ENCODE assay signal across 14 cellular contexts in the genomic region with DNA sequence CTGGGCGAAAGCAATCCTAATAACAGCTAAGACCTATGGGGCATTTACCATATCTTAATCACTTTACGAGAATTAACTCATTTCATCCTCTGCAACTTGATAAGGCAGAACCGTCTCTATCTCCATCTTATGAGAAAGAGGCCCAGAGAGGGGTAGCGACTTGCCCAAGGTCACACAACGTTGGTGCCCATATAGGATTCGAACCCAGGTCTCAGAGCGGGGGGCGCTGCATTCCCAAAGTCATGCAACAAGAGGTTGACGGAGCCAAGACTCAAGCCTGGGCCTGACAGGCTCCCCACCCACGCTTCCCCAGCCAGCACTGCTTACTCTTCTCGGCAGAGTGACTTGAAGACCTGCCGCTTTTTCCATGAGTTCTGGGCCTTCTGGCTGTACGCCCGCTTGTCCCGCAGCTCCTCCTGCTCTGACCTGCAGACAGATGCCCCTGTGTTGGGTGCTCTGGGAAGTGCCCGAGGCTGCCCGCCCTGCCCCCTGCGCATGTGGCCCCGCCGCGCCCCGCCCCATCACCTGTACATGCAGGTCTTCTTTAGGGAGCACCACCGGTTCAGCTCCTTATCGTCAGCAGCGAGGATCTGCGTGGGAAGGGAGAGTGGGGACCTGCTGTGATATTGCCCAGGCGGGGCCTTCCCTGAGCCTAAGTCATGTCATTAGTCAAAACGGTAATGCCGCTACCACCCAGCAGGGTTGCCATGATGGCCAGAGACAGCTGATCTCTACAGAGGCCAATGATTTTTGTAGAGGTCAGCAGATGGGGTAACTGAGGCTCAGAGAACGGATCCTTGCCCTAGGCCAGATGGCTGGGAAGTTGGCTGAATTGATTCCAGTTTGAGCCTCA. TPM values are rescaled to one million over a fixed set of nuclear protein-coding genes. Genes with fewer than 3 reads are reported as not detected.
DNase-seq lines count a peak whose midpoint lies in the region; ATAC-seq and TF ChIP-seq lines count a peak whose summit lies in the region.
"Had no signal": no experiment of that assay in that cellular context is flagged by ENCODE, and none has a peak within 500 bp of the region (broad histone marks: within the 10 kb centered on the region; RNA-seq: fewer than 3 reads in every experiment).

No MANE protein-coding gene starts in this region.

- peaks cover 7 to 50% (median 12%) of the 10 kb centered on the region in 4 donors for H3K4me1 Mint-ChIP-seq in CD4-positive, CD25-positive, alpha-beta regulatory T cell
- H3K4me1 Mint-ChIP-seq in activated T-helper 2 cell treated with anti-CD3 and anti-CD28 coated beads, Interferon-gamma antibody, Interleukin-2, Interleukin-4, amounts not matched to agents 10 μg/mL and 5 μg/mL and 100 μg/mL, durations not matched to agents 14 hours and 24 hours and 36 hours (ENCODE audit: low read depth), result peaks cover 37% of the 10 kb centered on the region

- no peaks in the 10 kb centered on the region for H3K9me3 Mint-ChIP-seq in CD4-positive, CD25-positive, alpha-beta regulatory T cell
- H3K9me3 Mint-ChIP-seq in activated T-helper 2 cell treated with anti-CD3 and anti-CD28 coated beads, Interferon-gamma antibody, Interleukin-2, Interleukin-4, amounts not matched to agents 10 μg/mL and 5 μg/mL and 100 μg/mL, durations not matched to agents 14 hours and 24 hours and 36 hours, result no peaks in the 10 kb centered on the region

- H3K36me3 Mint-ChIP-seq in CD4-positive, CD25-positive, alpha-beta regulatory T cell, result peaks cover 17% of the 10 kb centered on the region
- peaks cover 78% of the 10 kb centered on the region for H3K36me3 Mint-ChIP-seq in activated T-helper 2 cell treated with anti-CD3 and anti-CD28 coated beads, Interferon-gamma antibody, Interleukin-2, Interleukin-4, amounts not matched to agents 10 μg/mL and 5 μg/mL and 100 μg/mL, durations not matched to agents 14 hours and 24 hours and 36 hours (ENCODE audit: low read depth)

- H3K36me3 ChIP-seq in CD4-positive, CD25-positive, alpha-beta regulatory T cell (ENCODE audit: control insufficient read depth, insufficient read depth, low read length), result peaks cover 59% of the 10 kb centered on the region
- H3K36me3 ChIP-seq in thyroid gland, result peaks cover 55 to 61% of the 10 kb centered on the region in 2 donors

- 89 to 90% methylated on average over 25 to 30 of the region's 30 CpGs for WGBS in thyroid gland, 2 donors

- H3K9me3 ChIP-seq in CD4-positive, CD25-positive, alpha-beta regulatory T cell (ENCODE audit: control insufficient read depth in 2 of 2, low read length in 2 of 2), result no peaks in the 10 kb centered on the region
- no peaks in the 10 kb centered on the region for H3K9me3 ChIP-seq in thyroid gland
- H3K9me3 ChIP-seq: heart left ventricle had no signal

- no peak for ATAC-seq in CD4-positive, CD25-positive, alpha-beta regulatory T cell (ENCODE audit: low read depth in 2 of 2)
- ATAC-seq in left colon (peak; percentile 13), HG02970 (IDR thresholded peaks at IDR 0.05; ENCODE audit: low FRiP score, unreplicated experiment) (no peak)
- ATAC-seq: right cardiac atrium had no signal

- TF ChIP-seq CTCF in GM20000 (IDR thresholded peaks at IDR 0.05; ENCODE audit: extremely low read depth, missing control alignments) (no peak), thyroid gland (IDR thresholded peaks at IDR 0.05) (no peak)

- no peaks in the 10 kb centered on the region for H3K27me3 Mint-ChIP-seq in CD4-positive, CD25-positive, alpha-beta regulatory T cell
- no peaks in the 10 kb centered on the region for H3K27me3 Mint-ChIP-seq in activated T-helper 2 cell treated with anti-CD3 and anti-CD28 coated beads, Interferon-gamma antibody, Interleukin-2, Interleukin-4, amounts not matched to agents 10 μg/mL and 5 μg/mL and 100 μg/mL, durations not matched to agents 14 hours and 24 hours and 36 hours (ENCODE audit: low read depth)

- intact Hi-C loops in activated T-helper 2 cell treated with anti-CD3 and anti-CD28 coated beads, Interferon-gamma antibody, Interleukin-2, Interleukin-4, amounts not matched to agents 10 μg/mL and 5 μg/mL and 100 μg/mL, durations not matched to agents 14 hours and 24 hours and 36 hours (cut with micrococcal nuclease), result loop anchor here (5.0 kb wide), 1 partner anchor 48 kb away; no protein-coding TSS in a partner anchor
- intact Hi-C loops in left colon (cut with DNase I, micrococcal nuclease) (no loop called here), thyroid gland (cut with DNase I) (no loop called here)

- peak overlapping the region in 3 of 4 donors; percentile 80 to 88 (median 85) for H3K4me3 Mint-ChIP-seq in CD4-positive, CD25-positive, alpha-beta regulatory T cell
- peak overlapping the region; percentile 2 for H3K4me3 Mint-ChIP-seq in activated T-helper 2 cell treated with anti-CD3 and anti-CD28 coated beads, Interferon-gamma antibody, Interleukin-2, Interleukin-4, amounts not matched to agents 10 μg/mL and 5 μg/mL and 100 μg/mL, durations not matched to agents 14 hours and 24 hours and 36 hours (ENCODE audit: low read depth)

- peak overlapping the region; percentile 71 for H3K27ac ChIP-seq in CD4-positive, CD25-positive, alpha-beta regulatory T cell (ENCODE audit: insufficient read depth, low read length, poor library complexity, severe bottlenecking)
- no peak overlapping the region for H3K27ac ChIP-seq in thyroid gland

- no peak overlapping the region for H3K4me3 ChIP-seq in CD4-positive, CD25-positive, alpha-beta regulatory T cell (ENCODE audit: low read depth, low read length)
- no peak overlapping the region for H3K4me3 ChIP-seq in thyroid gland (replicated peaks in 1 of 3)
- H3K4me3 ChIP-seq: heart left ventricle had no signal

- peaks cover 41% of the 10 kb centered on the region for H3K4me1 ChIP-seq in CD4-positive, CD25-positive, alpha-beta regulatory T cell (ENCODE audit: control insufficient read depth, insufficient read depth, low read length, poor library complexity, severe bottlenecking)
- H3K4me1 ChIP-seq in thyroid gland, result no peaks in the 10 kb centered on the region

- no peak for TF ChIP-seq POLR2A in thyroid gland (IDR thresholded peaks at IDR 0.05)

- peak overlapping the region; percentile 38 to 96 (median 92) for H3K27ac Mint-ChIP-seq in CD4-positive, CD25-positive, alpha-beta regulatory T cell
- H3K27ac Mint-ChIP-seq in activated T-helper 2 cell treated with anti-CD3 and anti-CD28 coated beads, Interferon-gamma antibody, Interleukin-2, Interleukin-4, amounts not matched to agents 10 μg/mL and 5 μg/mL and 100 μg/mL, durations not matched to agents 14 hours and 24 hours and 36 hours, result peak overlapping the region; percentile 85

- no peak for DNase-seq in CD4-positive, CD25-positive, alpha-beta regulatory T cell
- DNase-seq in GM20000 (ENCODE audit: low spot score), result peak; percentile 14
- DNase-seq in activated T-helper 2 cell treated with anti-CD3 and anti-CD28 coated beads, Interferon-gamma antibody, Interleukin-2, Interleukin-4, amounts not matched to agents 10 μg/mL and 5 μg/mL and 100 μg/mL, durations not matched to agents 14 hours and 24 hours and 36 hours (ENCODE audit: low spot score), result no peak
- DNase-seq in left colon, result peak in 1 of 2 donors; percentile 20
- no peak for DNase-seq in hippocampal formation (lab: John Stamatoyannopoulos, UW)
- no peak for DNase-seq in SKM-1 (lab: John Stamatoyannopoulos, UW; ENCODE audit: unreplicated experiment)
- DNase-seq in thyroid gland, result no peak
- DNase-seq: DMS153, heart left ventricle, NCI-H524 had no signal

- no peaks in the 10 kb centered on the region for H3K27me3 ChIP-seq in CD4-positive, CD25-positive, alpha-beta regulatory T cell (ENCODE audit: control insufficient read depth, insufficient read depth, low read length)
- no peaks in the 10 kb centered on the region for H3K27me3 ChIP-seq in thyroid gland
- H3K27me3 ChIP-seq: heart left ventricle had no signal

RNA-seq across cellular contexts. Expression of a gene that starts 10.8 kb away (rescaled TPM):
- 34.6 TPM for total RNA-seq in CD4-positive, CD25-positive, alpha-beta regulatory T cell
- 10 to 100 TPM in 3 of 4 donors, 1 to 10 TPM in 1; 8.6 to 13.8 (median 12.0) TPM for polyA plus RNA-seq in CD4-positive, CD25-positive, alpha-beta regulatory T cell
- 66.7 and 69.5 TPM in 2 replicates for total RNA-seq in activated T-helper 2 cell treated with anti-CD3 and anti-CD28 coated beads, Interferon-gamma antibody, Interleukin-2, Interleukin-4, amounts not matched to agents 10 μg/mL and 5 μg/mL and 100 μg/mL, durations not matched to agents 14 hours and 24 hours and 36 hours
- total RNA-seq in left colon, result 10 to 100 TPM; 12.9 to 14.9 TPM
- total RNA-seq in thyroid gland, result 10 to 100 TPM; 17.3 to 49.7 (median 28.2) TPM

RNA-seq across cellular contexts. Expression of a gene that starts 11.3 kb away (rescaled TPM):
- 62.4 TPM for total RNA-seq in CD4-positive, CD25-positive, alpha-beta regulatory T cell
- 10 to 100 TPM; 14.0 to 17.0 (median 14.7) TPM for polyA plus RNA-seq in CD4-positive, CD25-positive, alpha-beta regulatory T cell
- total RNA-seq in activated T-helper 2 cell treated with anti-CD3 and anti-CD28 coated beads, Interferon-gamma antibody, Interleukin-2, Interleukin-4, amounts not matched to agents 10 μg/mL and 5 μg/mL and 100 μg/mL, durations not matched to agents 14 hours and 24 hours and 36 hours, result 34.1 and 37.2 TPM in 2 replicates
- 10 to 100 TPM; 87.0 to 93.9 TPM for total RNA-seq in left colon
- 10 to 100 TPM; 28.4 to 37.0 (median 31.3) TPM for total RNA-seq in thyroid gland

RNA-seq across cellular contexts. Expression of a gene that starts 13.8 kb away (rescaled TPM):
- total RNA-seq in CD4-positive, CD25-positive, alpha-beta regulatory T cell, result 57.0 TPM
- polyA plus RNA-seq in CD4-positive, CD25-positive, alpha-beta regulatory T cell, result 100 to 1,000 TPM in 3 of 4 donors, 10 to 100 TPM in 1; 92.6 to 125 (median 113) TPM
- 45.9 and 46.9 TPM in 2 replicates for total RNA-seq in activated T-helper 2 cell treated with anti-CD3 and anti-CD28 coated beads, Interferon-gamma antibody, Interleukin-2, Interleukin-4, amounts not matched to agents 10 μg/mL and 5 μg/mL and 100 μg/mL, durations not matched to agents 14 hours and 24 hours and 36 hours
- total RNA-seq in left colon (10 to 100 TPM in 1 of 2 donors, 1 to 10 TPM in 1; 9.3 to 12.5 TPM), thyroid gland (1 to 10 TPM; 2.0 to 8.2 (median 3.7) TPM)

RNA-seq across cellular contexts. Expression of a gene that starts 32.1 kb away (rescaled TPM):
- total RNA-seq in CD4-positive, CD25-positive, alpha-beta regulatory T cell, result not detected
- polyA plus RNA-seq in CD4-positive, CD25-positive, alpha-beta regulatory T cell, result not detected
- total RNA-seq in activated T-helper 2 cell treated with anti-CD3 and anti-CD28 coated beads, Interferon-gamma antibody, Interleukin-2, Interleukin-4, amounts not matched to agents 10 μg/mL and 5 μg/mL and 100 μg/mL, durations not matched to agents 14 hours and 24 hours and 36 hours, result not detected in 2 replicates
- 100 to 1,000 TPM; 116 to 158 TPM for total RNA-seq in left colon
- total RNA-seq in thyroid gland, result 100 to 1,000 TPM in 2 of 4 donors, 10 to 100 TPM in 2; 69.7 to 129 (median 102) TPM
- total RNA-seq: lung microvascular endothelial cell, right cardiac atrium, SK-MEL-5 had no signal
- polyA plus RNA-seq: heart left ventricle had no signal

RNA-seq across cellular contexts. Expression of a gene that starts 37.7 kb away (rescaled TPM):
- not detected for total RNA-seq in CD4-positive, CD25-positive, alpha-beta regulatory T cell
- under 1 TPM in 3 of 4 donors, not detected in 1; 0.17 to 0.31 (median 0.30) TPM for polyA plus RNA-seq in CD4-positive, CD25-positive, alpha-beta regulatory T cell
- total RNA-seq in activated T-helper 2 cell treated with anti-CD3 and anti-CD28 coated beads, Interferon-gamma antibody, Interleukin-2, Interleukin-4, amounts not matched to agents 10 μg/mL and 5 μg/mL and 100 μg/mL, durations not matched to agents 14 hours and 24 hours and 36 hours, result 0.23 TPM in 1 of 2 replicates, not detected in the other
- total RNA-seq in left colon (under 1 TPM; 0.15 to 0.20 TPM), thyroid gland (under 1 TPM in 3 of 4 donors, not detected in 1; 0.22 to 0.59 (median 0.27) TPM)
